In genomic region chr1:7432896-7433380, GRCh38 we compare ENCODE assay signal across 1 cellular context.
TF ChIP-seq lines count a peak whose summit lies in the region.

No MANE protein-coding gene starts in this region.

TF ChIP-seq in H1, 55 proteins besides CTCF, POLR2A, EP300 and RAD21 (continued from another document):
- TF ChIP-seq CHD7 (IDR thresholded peaks at IDR 0.05; ENCODE audit: insufficient replicate concordance, low read length) (no peak), HDAC2 (IDR thresholded peaks at IDR 0.05; ENCODE audit: borderline replicate concordance in 1 of 2, low read depth in 2 of 2, low read length in 2 of 2) (no peak), MAX (IDR thresholded peaks at IDR 0.05) (no peak), TAF1 (IDR thresholded peaks at IDR 0.05; ENCODE audit: low read depth, low read length) (no peak)
